Comparison of ENCODE assay signal across 20 cellular contexts in genomic region chrX:80216086-80216485, GRCh38.
DNase-seq lines count a peak whose midpoint lies in the region; ATAC-seq, FAIRE-seq and TF ChIP-seq lines count a peak whose summit lies in the region.
"Had no signal": no experiment of that assay in that cellular context is flagged by ENCODE, and none has a peak within 500 bp of the region (broad histone marks: within the 10 kb centered on the region; RNA-seq: fewer than 3 reads in every experiment).

No MANE protein-coding gene starts in this region.

- no peak for TF ChIP-seq POLR2A in A549 (IDR thresholded peaks at IDR 0.05; ENCODE audit: low read length)

- 2% methylated on average over 2 of the region's 2 CpGs for WGBS in A549 (ENCODE audit: missing lambda C conversion rate)

- H3K9me3 ChIP-seq in A549: no peaks in the 10 kb centered on the region
- H3K9me3 ChIP-seq: SJSA1, thyroid gland had no signal

- H3K27ac ChIP-seq in A549 (peak overlapping the region; percentile 39 to 63; a peak in 5 of 6 replicates), caudate nucleus (ENCODE audit: low read depth, low read length) (no peak overlapping the region)
- H3K27ac ChIP-seq: SJSA1, thyroid gland had no signal

- H3K4me3 ChIP-seq in A549: no peak overlapping the region
- no peak overlapping the region for H3K4me3 ChIP-seq in fibroblast of the aortic adventitia (ENCODE audit: low read depth, low read length)
- H3K4me3 ChIP-seq: SJSA1, thyroid gland had no signal

- peak; percentile 0 to 63 for DNase-seq in A549 (ENCODE audit: low read depth in 1 of 2, low spot score in 1 of 2)
- DNase-seq in HCEC 1CT: peak; percentile 5
- DNase-seq in SW480 (ENCODE audit: low spot score): peak; percentile 2
- peak; percentile 83 for DNase-seq in fibroblast of the aortic adventitia (ENCODE audit: low read depth)
- DNase-seq in EL: no peak
- DNase-seq in SK-N-DZ (ENCODE audit: low spot score): no peak
- DNase-seq in caudate nucleus (lab: John Stamatoyannopoulos, UW): no peak
- DNase-seq: activated CD4-positive, alpha-beta T cell treated with anti-CD3 and anti-CD28 coated beads for 1 hour; central memory CD4-positive, alpha-beta T cell; COR-L47; H9; NCI-H1105 treated with DMSO at 0.1 percent for 48 hours; NCI-H524; stimulated activated CD4-positive, alpha-beta T cell treated with anti-CD3 and anti-CD28 coated beads, Interleukin-15, amount 100 ng/mL, for 24 hours; T-helper 9 cell; thyroid gland had no signal

- no peak overlapping the region for H3K4me2 ChIP-seq in A549

- ATAC-seq in A549 (peak; percentile 76 to 82; a peak in 5 of 6 replicates), GM19324 (IDR thresholded peaks at IDR 0.05; ENCODE audit: low FRiP score, unreplicated experiment) (no peak)
- ATAC-seq: stimulated activated effector memory CD8-positive, alpha-beta T cell treated with anti-CD3 and anti-CD28 coated beads, Interleukin-12 subunit alpha, Interleukin-12 subunit beta, amount 100 ng/mL, for 72 hours had no signal

- TF ChIP-seq CTCF in A549 (IDR thresholded peaks at IDR 0.05) (no peak), fibroblast of the aortic adventitia (IDR thresholded peaks at IDR 0.05; ENCODE audit: insufficient read depth, low read length) (no peak)

- no peak for TF ChIP-seq RAD21 in A549 (conservative IDR thresholded peaks at IDR 0.05 in 1 of 2, IDR thresholded peaks at IDR 0.05 in 1 of 2)

- TF ChIP-seq EP300 in A549 (IDR thresholded peaks at IDR 0.05): no peak

- no peak for FAIRE-seq in A549 (lab: Jason Lieb, UNC)
- FAIRE-seq: G401.6 had no signal

- POLR2A ChIA-PET in A549 (lab: Yijun Ruan, JAX): no interaction called here

- CTCF ChIA-PET in A549 (lab: Yijun Ruan, JAX): no interaction called here

- H3K4me1 ChIP-seq in A549: no peaks in the 10 kb centered on the region
- H3K4me1 ChIP-seq: SJSA1, thyroid gland had no signal

TF ChIP-seq in A549, 52 proteins besides CTCF, POLR2A, EP300 and RAD21:
- TF ChIP-seq HOXB5 (CRISPR knock-in tag; IDR thresholded peaks at IDR 0.05) (no peak), FOSB (CRISPR knock-in tag; IDR thresholded peaks at IDR 0.05) (no peak), POLR2AphosphoS2 (conservative IDR thresholded peaks at IDR 0.05; ENCODE audit: low read length) (no peak), NFE2L2 (conservative IDR thresholded peaks at IDR 0.05; ENCODE audit: low read length) (peak; percentile 34; the same call in 1 of the 2 replicates), EHF (CRISPR knock-in tag; IDR thresholded peaks at IDR 0.05) (no peak), NR3C1 (IDR thresholded peaks at IDR 0.05) (no peak), HDAC2 (IDR thresholded peaks at IDR 0.05) (no peak), MAX (IDR thresholded peaks at IDR 0.05) (no peak), ZNF302 (CRISPR knock-in tag; IDR thresholded peaks at IDR 0.05) (no peak), MAFK (IDR thresholded peaks at IDR 0.05; ENCODE audit: partially characterized antibody) (peak; percentile 75), ZC3H11A (IDR thresholded peaks at IDR 0.05) (no peak), RFX5 (IDR thresholded peaks at IDR 0.05) (no peak), FOSL2 (IDR thresholded peaks at IDR 0.05) (peak; percentile 63), FOSL2 (CRISPR knock-in tag; IDR thresholded peaks at IDR 0.05) (peak; percentile 86), CHD2 (IDR thresholded peaks at IDR 0.05; ENCODE audit: low read length, partially characterized antibody) (no peak), JUNB (IDR thresholded peaks at IDR 0.05) (peak; percentile 73), MYC (IDR thresholded peaks at IDR 0.05; ENCODE audit: borderline replicate concordance, low read length) (no peak), GATA3 (IDR thresholded peaks at IDR 0.05; ENCODE audit: borderline replicate concordance) (peak; percentile 31; the same call in 1 of the 2 replicates), CEBPB (IDR thresholded peaks at IDR 0.05) (peak in 1 of 2 experiments; percentile 80; a peak in 2 of 4 replicates), RNF2 (IDR thresholded peaks at IDR 0.05; ENCODE audit: borderline replicate concordance, low read depth) (no peak), RARB (CRISPR knock-in tag; IDR thresholded peaks at IDR 0.05) (no peak), HOXB13 (CRISPR knock-in tag; IDR thresholded peaks at IDR 0.05; ENCODE audit: low read depth) (no peak), KDM1A (IDR thresholded peaks at IDR 0.05; ENCODE audit: low read depth) (no peak), ELK1 (IDR thresholded peaks at IDR 0.05; ENCODE audit: low read depth, low read length) (no peak), E2F6 (IDR thresholded peaks at IDR 0.05; ENCODE audit: borderline replicate concordance, low read depth) (no peak), KDM5A (IDR thresholded peaks at IDR 0.05) (no peak)
- TF ChIP-seq, protein P1, sequence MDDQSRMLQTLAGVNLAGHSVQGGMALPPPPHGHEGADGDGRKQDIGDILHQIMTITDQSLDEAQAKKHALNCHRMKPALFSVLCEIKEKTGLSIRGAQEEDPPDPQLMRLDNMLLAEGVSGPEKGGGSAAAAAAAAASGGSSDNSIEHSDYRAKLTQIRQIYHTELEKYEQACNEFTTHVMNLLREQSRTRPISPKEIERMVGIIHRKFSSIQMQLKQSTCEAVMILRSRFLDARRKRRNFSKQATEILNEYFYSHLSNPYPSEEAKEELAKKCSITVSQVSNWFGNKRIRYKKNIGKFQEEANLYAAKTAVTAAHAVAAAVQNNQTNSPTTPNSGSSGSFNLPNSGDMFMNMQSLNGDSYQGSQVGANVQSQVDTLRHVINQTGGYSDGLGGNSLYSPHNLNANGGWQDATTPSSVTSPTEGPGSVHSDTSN (IDR thresholded peaks at IDR 0.05): no peak
- TF ChIP-seq, protein P2, sequence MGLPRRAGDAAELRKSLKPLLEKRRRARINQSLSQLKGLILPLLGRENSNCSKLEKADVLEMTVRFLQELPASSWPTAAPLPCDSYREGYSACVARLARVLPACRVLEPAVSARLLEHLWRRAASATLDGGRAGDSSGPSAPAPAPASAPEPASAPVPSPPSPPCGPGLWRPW (IDR thresholded peaks at IDR 0.05): no peak
- TF ChIP-seq, protein P3, sequence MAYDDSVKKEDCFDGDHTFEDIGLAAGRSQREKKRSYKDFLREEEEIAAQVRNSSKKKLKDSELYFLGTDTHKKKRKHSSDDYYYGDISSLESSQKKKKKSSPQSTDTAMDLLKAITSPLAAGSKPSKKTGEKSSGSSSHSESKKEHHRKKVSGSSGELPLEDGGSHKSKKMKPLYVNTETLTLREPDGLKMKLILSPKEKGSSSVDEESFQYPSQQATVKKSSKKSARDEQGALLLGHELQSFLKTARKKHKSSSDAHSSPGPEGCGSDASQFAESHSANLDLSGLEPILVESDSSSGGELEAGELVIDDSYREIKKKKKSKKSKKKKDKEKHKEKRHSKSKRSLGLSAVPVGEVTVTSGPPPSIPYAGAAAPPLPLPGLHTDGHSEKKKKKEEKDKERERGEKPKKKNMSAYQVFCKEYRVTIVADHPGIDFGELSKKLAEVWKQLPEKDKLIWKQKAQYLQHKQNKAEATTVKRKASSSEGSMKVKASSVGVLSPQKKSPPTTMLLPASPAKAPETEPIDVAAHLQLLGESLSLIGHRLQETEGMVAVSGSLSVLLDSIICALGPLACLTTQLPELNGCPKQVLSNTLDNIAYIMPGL (CRISPR knock-in tag; IDR thresholded peaks at IDR 0.05; ENCODE audit: borderline replicate concordance): no peak

Comparison
In these comparisons a context has a peak if more than half of its experiments do, and no peak if none do; other contexts are left out.
1. DNase-seq: peak in A549 (2 of 2), HCEC 1CT (single experiment), SW480 (single experiment) and fibroblast of the aortic adventitia (single experiment); none in EL (single experiment), SK-N-DZ (single experiment) and caudate nucleus (0 of 61).